In genomic region chr6:152986978-152987377, GRCh38 we compare ENCODE assay signal across 1 cellular context.
TF ChIP-seq lines count a peak whose summit lies in the region.

No MANE protein-coding gene starts in this region.

TF ChIP-seq in HEK293, 187 proteins besides CTCF, POLR2A, EP300 and RAD21:
- no peak for TF ChIP-seq ZSCAN30 (tag by site-specific recombination; IDR thresholded peaks at IDR 0.05)
- TF ChIP-seq ZNF664 (tag by site-specific recombination; IDR thresholded peaks at IDR 0.05) = peak; percentile 61; the same call in 1 of the 2 replicates
